Comparison of ENCODE assay signal across 3 cellular contexts in the genomic region with DNA sequence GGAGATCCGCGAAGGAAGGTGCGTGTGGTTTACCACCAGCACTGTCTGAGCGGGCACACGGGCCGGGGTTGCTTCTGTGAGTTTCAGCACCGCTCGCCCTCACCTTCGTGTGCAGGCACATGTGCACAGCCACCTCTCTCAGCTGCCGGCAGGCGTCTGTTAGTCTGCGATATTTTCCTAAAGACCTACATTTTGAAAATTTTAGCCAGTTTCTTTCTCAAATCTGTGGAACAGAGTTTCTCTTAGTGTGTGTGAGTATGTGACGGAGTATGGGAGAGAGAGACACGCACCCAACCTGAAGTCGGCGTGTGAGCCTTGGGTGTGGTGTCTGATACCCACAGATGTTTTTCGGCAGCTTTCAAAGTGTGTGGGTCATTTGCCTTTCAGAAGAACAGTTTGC. TPM values are rescaled to one million over a fixed set of nuclear protein-coding genes. Genes with fewer than 3 reads are reported as not detected.
"Had no signal": no experiment of that assay in that cellular context is flagged by ENCODE, and none has a peak within 500 bp of the region (broad histone marks: within the 10 kb centered on the region; RNA-seq: fewer than 3 reads in every experiment).

No MANE protein-coding gene starts in this region.

RNA-seq across cellular contexts. Expression of gene MUC20, which starts 49.5 kb away (rescaled TPM):
- total RNA-seq: GM23338, H9, IMR-90 had no signal
